Comparison of ENCODE assay signal across 17 cellular contexts in genomic region chr12:92424338-92424737, GRCh38.
A peak's percentile ranks its signal among the peaks of the same experiment; 100 is the strongest.
DNase-seq lines count a peak whose midpoint lies in the region; ATAC-seq and TF ChIP-seq lines count a peak whose summit lies in the region.
"Had no signal": no experiment of that assay in that cellular context is flagged by ENCODE, and none has a peak within 500 bp of the region (broad histone marks: within the 10 kb centered on the region; RNA-seq: fewer than 3 reads in every experiment).

No MANE protein-coding gene starts in this region.

- no peaks in the 10 kb centered on the region for H3K27me3 ChIP-seq in GM23338 (ENCODE audit: insufficient read depth)
- no peaks in the 10 kb centered on the region for H3K27me3 ChIP-seq in PC-3 (ENCODE audit: low read length)
- H3K27me3 ChIP-seq in osteoblast (ENCODE audit: insufficient read depth, low read length): no peaks in the 10 kb centered on the region

- CTCF ChIA-PET in PC-3 (lab: Charles Lee): no interaction called here

- H3K9ac ChIP-seq in PC-3 (ENCODE audit: low read length): peak overlapping the region; percentile 19; the same call in 1 of the 2 replicates

- H3K27ac ChIP-seq in GM23338 (ENCODE audit: low read depth): peak overlapping the region; percentile 87
- peak overlapping the region; percentile 66 for H3K27ac ChIP-seq in PC-3 (ENCODE audit: low read length)
- H3K27ac ChIP-seq in osteoblast (ENCODE audit: low read depth, low read length): no peak overlapping the region
- H3K27ac ChIP-seq: HL-60, SK-N-MC had no signal

- H3K9me2 ChIP-seq in GM23338 (ENCODE audit: insufficient read depth) (peaks cover 11% of the 10 kb centered on the region; the same call in 1 of the 2 replicates), PC-3 (replicated peaks; ENCODE audit: low read length) (no peaks in the 10 kb centered on the region)

- no peak for TF ChIP-seq CTCF in GM23338 (conservative IDR thresholded peaks at IDR 0.05; ENCODE audit: low read depth in 2 of 2)
- no peak for TF ChIP-seq CTCF in PC-3 (conservative IDR thresholded peaks at IDR 0.05; ENCODE audit: low read depth, low read length)
- no peak for TF ChIP-seq CTCF in fibroblast of mammary gland (conservative IDR thresholded peaks at IDR 0.05; ENCODE audit: control insufficient read depth, insufficient read depth, low read depth, low read length)
- TF ChIP-seq CTCF in osteoblast (IDR thresholded peaks at IDR 0.05; ENCODE audit: extremely low read depth, low read depth, low read length): no peak
- TF ChIP-seq CTCF in glutamatergic neuron (IDR thresholded peaks at IDR 0.05; ENCODE audit: partially characterized antibody, unreplicated experiment): no peak

- intact Hi-C loops in PC-3 (cut with micrococcal nuclease): loop anchor here (5.0 kb wide), 3 partner anchors 148 to 847 kb away; partner anchors contain the start of gene BTG1

- H3K4me1 ChIP-seq in GM23338 (ENCODE audit: insufficient read depth): peaks cover 41% of the 10 kb centered on the region
- peaks cover 35% of the 10 kb centered on the region for H3K4me1 ChIP-seq in PC-3 (ENCODE audit: insufficient read depth, low read length)
- peaks cover 5% of the 10 kb centered on the region for H3K4me1 ChIP-seq in osteoblast (ENCODE audit: insufficient read depth, low read length)

- peak overlapping the region; percentile 19; the same call in 1 of the 2 replicates for H3K4me2 ChIP-seq in GM23338
- peak overlapping the region; percentile 50 for H3K4me2 ChIP-seq in PC-3 (ENCODE audit: low read length)
- no peak overlapping the region for H3K4me2 ChIP-seq in osteoblast (ENCODE audit: insufficient read depth, low read length)

- H3K27me3 Mint-ChIP-seq in GM23338 (ENCODE audit: insufficient read depth, low read depth, poor library complexity) (peaks cover 3% of the 10 kb centered on the region), glutamatergic neuron (ENCODE audit: unreplicated experiment) (no peaks in the 10 kb centered on the region)
- H3K27me3 Mint-ChIP-seq: CD4-positive, CD25-positive, alpha-beta regulatory T cell had no signal

- peak overlapping the region; percentile 82 for H3K27ac Mint-ChIP-seq in GM23338
- no peak overlapping the region for H3K27ac Mint-ChIP-seq in glutamatergic neuron (ENCODE audit: unreplicated experiment)
- H3K27ac Mint-ChIP-seq: immature natural killer cell had no signal

- ATAC-seq in GM23338 (peak; percentile 99), PC-3 (peak; percentile 83), GM18505 (IDR thresholded peaks at IDR 0.05; ENCODE audit: unreplicated experiment) (no peak)
- ATAC-seq: right cardiac atrium had no signal

- H3K4me3 ChIP-seq in GM23338: peak overlapping the region; percentile 7; the same call in 1 of the 2 replicates
- no peak overlapping the region; the same call in 1 of the 2 replicates for H3K4me3 ChIP-seq in PC-3 (ENCODE audit: low read length)
- no peak overlapping the region for H3K4me3 ChIP-seq in fibroblast of mammary gland (ENCODE audit: control insufficient read depth, low read depth, low read length)
- no peak overlapping the region for H3K4me3 ChIP-seq in osteoblast (ENCODE audit: insufficient read depth, low read length)
- H3K4me3 ChIP-seq: SK-N-MC had no signal

- H3K4me3 Mint-ChIP-seq in GM23338 (peak overlapping the region; percentile 47; the same call in 2 of the 3 replicates), glutamatergic neuron (ENCODE audit: unreplicated experiment) (no peak overlapping the region)
- H3K4me3 Mint-ChIP-seq: CD4-positive, CD25-positive, alpha-beta regulatory T cell; immature natural killer cell had no signal

- peak; percentile 76 for DNase-seq in GM23338 (ENCODE audit: low spot score)
- DNase-seq in PC-3: peak; percentile 78
- DNase-seq in fibroblast of mammary gland (ENCODE audit: low read depth): peak; percentile 67
- peak; percentile 80 for DNase-seq in osteoblast (ENCODE audit: insufficient read length, low spot score, missing footprints)
- DNase-seq in activated CD4-positive, alpha-beta T cell treated with anti-CD3 and anti-CD28 coated beads, Interleukin-2, amount 50 U/mL, for 1 hour: no peak
- no peak for DNase-seq in SHP77 (lab: John Stamatoyannopoulos, UW)
- DNase-seq in glutamatergic neuron: no peak
- DNase-seq: activated CD4-positive, CD25-positive, alpha-beta regulatory T cell; activated T-cell treated with anti-CD3 and anti-CD28 coated beads, Interleukin-2, amount 50 U/mL, for 1 hour; amygdala; CD4-positive, CD25-positive, alpha-beta regulatory T cell; immature natural killer cell; NCI-H526; right cardiac atrium had no signal

- H3K9me3 ChIP-seq in PC-3 (ENCODE audit: low read length) (no peaks in the 10 kb centered on the region), osteoblast (ENCODE audit: low read depth, low read length) (no peaks in the 10 kb centered on the region)

- H3K36me3 Mint-ChIP-seq in GM23338 (ENCODE audit: low read depth) (no peaks in the 10 kb centered on the region), glutamatergic neuron (ENCODE audit: unreplicated experiment) (no peaks in the 10 kb centered on the region)
- H3K36me3 Mint-ChIP-seq: CD4-positive, CD25-positive, alpha-beta regulatory T cell had no signal

- H3K36me3 ChIP-seq in GM23338 (ENCODE audit: insufficient read depth): no peaks in the 10 kb centered on the region
- no peaks in the 10 kb centered on the region for H3K36me3 ChIP-seq in PC-3 (ENCODE audit: low read depth, low read length)
- no peaks in the 10 kb centered on the region for H3K36me3 ChIP-seq in osteoblast (ENCODE audit: insufficient read depth, low read length)

- TF ChIP-seq POLR2A in GM18505 (IDR thresholded peaks at IDR 0.05; ENCODE audit: borderline replicate concordance, extremely low read depth, insufficient read depth, insufficient read length): no peak

- H3K9me3 Mint-ChIP-seq in GM23338 (no peaks in the 10 kb centered on the region; the same call in 2 of the 3 replicates), glutamatergic neuron (ENCODE audit: unreplicated experiment) (peaks cover 3% of the 10 kb centered on the region)

- H3K79me2 ChIP-seq in GM23338 (replicated peaks; ENCODE audit: insufficient read depth): no peaks in the 10 kb centered on the region
- no peaks in the 10 kb centered on the region for H3K79me2 ChIP-seq in PC-3 (ENCODE audit: low read length)
- no peaks in the 10 kb centered on the region for H3K79me2 ChIP-seq in osteoblast (ENCODE audit: insufficient read depth, low read length)

- H3K4me1 Mint-ChIP-seq in GM23338 (peaks cover 40% of the 10 kb centered on the region), glutamatergic neuron (ENCODE audit: low read depth, unreplicated experiment) (peaks cover 4% of the 10 kb centered on the region)

- H3F3A ChIP-seq in GM23338 (replicated peaks; ENCODE audit: low read depth) (no peaks in the 10 kb centered on the region), PC-3 (ENCODE audit: low read length, unreplicated experiment) (peaks cover 4% of the 10 kb centered on the region)

- BruUV-seq in PC-3 (replicated peaks; lab: Mats Ljungman, UMichigan): no TSS peak

- H4K20me1 ChIP-seq in GM23338 (replicated peaks; ENCODE audit: insufficient read depth) (no peaks in the 10 kb centered on the region), PC-3 (ENCODE audit: low read length) (no peaks in the 10 kb centered on the region), osteoblast (ENCODE audit: insufficient read depth, low read length) (no peaks in the 10 kb centered on the region)

- H2AFZ ChIP-seq in GM23338 (no peak overlapping the region), PC-3 (ENCODE audit: low read length) (peak overlapping the region; percentile 37), osteoblast (ENCODE audit: low read length) (peak overlapping the region; percentile 39)

- POLR2A ChIA-PET in PC-3 (lab: Charles Lee; ENCODE audit: unreplicated experiment): no interaction called here

Comparison
In these comparisons a context has a peak if more than half of its experiments do, and no peak if none do; other contexts are left out.
1. DNase-seq: peak in GM23338 (single experiment), PC-3 (single experiment), fibroblast of mammary gland (single experiment) and osteoblast (single experiment); none in activated CD4-positive, alpha-beta T cell treated with anti-CD3 and anti-CD28 coated beads, Interleukin-2, amount 50 U/mL, for 1 hour (single experiment), SHP77 (0 of 2) and glutamatergic neuron (single experiment).